ENCODE assay signal across 8 cellular contexts in genomic region chr11:1389932-1390587, GRCh38. TPM values are rescaled to one million over a fixed set of nuclear protein-coding genes. Genes with fewer than 3 reads are reported as not detected.
DNase-seq lines count a peak whose midpoint lies in the region; ATAC-seq, FAIRE-seq and TF ChIP-seq lines count a peak whose summit lies in the region.

TSS of gene BRSK2 (plus strand) at chr11:1389934. CDS start at chr11:1390285, 351 bp downstream.

- no peaks in the 10 kb centered on the region for H3K27me3 Mint-ChIP-seq in Caco-2 (ENCODE audit: insufficient read depth, unreplicated experiment)

- TF ChIP-seq POLR2A in endothelial cell of umbilical vein (IDR thresholded peaks at IDR 0.05; ENCODE audit: low read depth, low read length) (no peak), ovary (IDR thresholded peaks at IDR 0.05) (no peak)

- H3K9me1 ChIP-seq in endothelial cell of umbilical vein (replicated peaks; ENCODE audit: control insufficient read depth, extremely low read depth, insufficient read depth, low read length): no peaks in the 10 kb centered on the region

- H3K27me3 ChIP-seq in Caco-2 (replicated peaks; ENCODE audit: control insufficient read depth, insufficient read depth, low read length) (no peaks in the 10 kb centered on the region), NT2/D1 (ENCODE audit: insufficient read depth, insufficient read length) (peaks cover 28% of the 10 kb centered on the region), endothelial cell of umbilical vein (ENCODE audit: control insufficient read depth in 2 of 2, insufficient read depth in 2 of 2, low read length in 2 of 2) (peaks cover 22 to 29% of the 10 kb centered on the region in 2 experiments), ovary (no peaks in the 10 kb centered on the region)

- H3K36me3 ChIP-seq in Caco-2 (ENCODE audit: control insufficient read depth, insufficient read depth, low read length) (no peaks in the 10 kb centered on the region), NT2/D1 (ENCODE audit: insufficient read depth, insufficient read length, low read length) (no peaks in the 10 kb centered on the region), endothelial cell of umbilical vein (ENCODE audit: control insufficient read depth in 2 of 2, extremely low read depth in 1 of 2, insufficient read depth in 2 of 2, low read length in 2 of 2) (no peaks in the 10 kb centered on the region), ovary (no peaks in the 10 kb centered on the region)

- CTCF ChIA-PET in Caco-2 (lab: Charles Lee): interaction anchor here (0.6 to 1.5 kb wide), 5 partner anchors 19 to 762 kb away, joined by 3 to 9 read pairs (median 4); no protein-coding TSS in a partner anchor
- CTCF ChIA-PET in endothelial cell of umbilical vein (lab: Charles Lee): no interaction called here

- H3K4me1 Mint-ChIP-seq in Caco-2 (ENCODE audit: low read depth, unreplicated experiment): peaks cover 9% of the 10 kb centered on the region

- H3K79me2 ChIP-seq in endothelial cell of umbilical vein (ENCODE audit: control insufficient read depth, insufficient read depth, low read length): no peaks in the 10 kb centered on the region

- no peaks in the 10 kb centered on the region for H3K9me3 Mint-ChIP-seq in Caco-2 (ENCODE audit: unreplicated experiment)

- dilution Hi-C loops in endothelial cell of umbilical vein (cut with MboI; ENCODE audit: extremely low pct_ligation_motif_present, low sequenced_read_pairs): no loop called here

- H3K27ac ChIP-seq in endothelial cell of umbilical vein (ENCODE audit: insufficient read depth, low read depth, low read length) (no peak within 1 kb of the TSS), ovary (peak within 1 kb of the TSS; percentile 19 to 31)

- peak within 1 kb of the TSS; percentile 55 for H3K4me2 ChIP-seq in endothelial cell of umbilical vein (ENCODE audit: insufficient read depth, low read length)

- peaks cover 5% of the 10 kb centered on the region for H3K36me3 Mint-ChIP-seq in Caco-2 (ENCODE audit: insufficient read depth, unreplicated experiment)

- TF ChIP-seq EP300 in ovary (IDR thresholded peaks at IDR 0.05): no peak

- WGBS in ovary, 3 donors: 1% methylated on average over 20 to 123 of the region's 123 CpGs

- H3K4me3 ChIP-seq in Caco-2 (ENCODE audit: low read depth, low read length) (peak within 1 kb of the TSS; percentile 86), NT2/D1 (ENCODE audit: insufficient read length, low read depth) (peak within 1 kb of the TSS; percentile 83), endothelial cell of umbilical vein (replicated peaks in 1 of 3; ENCODE audit: insufficient read depth in 1 of 3, low read depth in 1 of 3, low read length in 3 of 3) (peak within 1 kb of the TSS in 1 of 3 experiments; percentile 32), ovary (peak within 1 kb of the TSS; percentile 48)

- H3K9me3 ChIP-seq in Caco-2 (no peaks in the 10 kb centered on the region), NT2/D1 (ENCODE audit: insufficient read depth, low read length) (no peaks in the 10 kb centered on the region), endothelial cell of umbilical vein (replicated peaks; ENCODE audit: control insufficient read depth, insufficient read depth, low read length) (no peaks in the 10 kb centered on the region), ovary (no peaks in the 10 kb centered on the region)

- TF ChIP-seq CTCF in Caco-2 (IDR thresholded peaks at IDR 0.05; ENCODE audit: insufficient read depth in 1 of 2, low read depth in 1 of 2, low read length in 1 of 2, severe bottlenecking in 1 of 2, unreplicated experiment in 1 of 2) (no peak), endothelial cell of umbilical vein (IDR thresholded peaks at IDR 0.05; ENCODE audit: extremely low read depth in 1 of 2, insufficient read depth in 1 of 2, low read depth in 1 of 2, low read length in 2 of 2) (no peak), ovary (IDR thresholded peaks at IDR 0.05) (no peak)

- peak within 1 kb of the TSS; percentile 71 for H3K4me3 Mint-ChIP-seq in Caco-2 (ENCODE audit: unreplicated experiment)

- intact Hi-C loops in Caco-2 (cut with micrococcal nuclease; ENCODE audit: unreplicated experiment) (loop anchor here (2.0 kb wide), 1 partner anchor 79 kb away; no protein-coding TSS in a partner anchor), endothelial cell of umbilical vein (cut with micrococcal nuclease) (loop anchor here (5.0 to 10.0 kb wide), 3 partner anchors 85 to 128 kb away; partner anchors contain the start of gene TOLLIP), ovary (cut with DNase I) (no loop called here)

- no TSS peak for BruUV-seq in Caco-2 (replicated peaks; lab: Mats Ljungman, UMichigan)
- BruUV-seq in endothelial cell of umbilical vein (replicated peaks; lab: Mats Ljungman, UMichigan): no TSS peak

- ATAC-seq in GM18511 (IDR thresholded peaks at IDR 0.05; ENCODE audit: unreplicated experiment) (no peak), HG03432 (IDR thresholded peaks at IDR 0.05; ENCODE audit: unreplicated experiment) (no peak), HG02870 (IDR thresholded peaks at IDR 0.05; ENCODE audit: unreplicated experiment) (no peak), GM19395 (IDR thresholded peaks at IDR 0.05; ENCODE audit: unreplicated experiment) (no peak)

- H2AFZ ChIP-seq in endothelial cell of umbilical vein (ENCODE audit: low read depth, low read length): peak within 1 kb of the TSS; percentile 70

- H3K27ac Mint-ChIP-seq in Caco-2 (ENCODE audit: unreplicated experiment): no peak within 1 kb of the TSS

- H3K4me1 ChIP-seq in Caco-2: peaks cover 7% of the 10 kb centered on the region
- H3K4me1 ChIP-seq in NT2/D1 (ENCODE audit: insufficient read depth, insufficient read length): peaks cover 15% of the 10 kb centered on the region
- H3K4me1 ChIP-seq in endothelial cell of umbilical vein (ENCODE audit: control insufficient read depth, extremely low read depth, insufficient read depth, low read length): peaks cover 3% of the 10 kb centered on the region
- H3K4me1 ChIP-seq in ovary (ENCODE audit: insufficient read depth): peaks cover 1% of the 10 kb centered on the region

- DNase-seq in Caco-2 (peak in 1 of 2 experiments; percentile 60), NT2/D1 (ENCODE audit: low read depth, low spot score) (no peak), endothelial cell of umbilical vein (ENCODE audit: low read depth, low spot score) (no peak), ovary (peak in 2 of 5 donors; percentile 36 to 48)

- no peaks in the 10 kb centered on the region for H4K20me1 ChIP-seq in endothelial cell of umbilical vein (replicated peaks; ENCODE audit: control insufficient read depth, extremely low read depth, insufficient read depth, low read length)

- H3K9ac ChIP-seq in NT2/D1 (ENCODE audit: insufficient read length, low read depth): peak within 1 kb of the TSS; percentile 98
- H3K9ac ChIP-seq in endothelial cell of umbilical vein (replicated peaks; ENCODE audit: extremely low read depth, insufficient read depth, low read length): peak within 1 kb of the TSS; percentile 43

- POLR2A ChIA-PET in Caco-2 (lab: Charles Lee): interaction anchor here (0.9 to 1.4 kb wide), 2 partner anchors 80 to 127 kb away, joined by 3 to 5 read pairs; partner anchors contain the start of gene TOLLIP
- POLR2A ChIA-PET in endothelial cell of umbilical vein (lab: Charles Lee): no interaction called here

- no peak for FAIRE-seq in endothelial cell of umbilical vein (lab: Jason Lieb, UNC)

TF ChIP-seq in endothelial cell of umbilical vein, 7 proteins besides CTCF, POLR2A, EP300 and RAD21:
- TF ChIP-seq POLR2AphosphoS5 (IDR thresholded peaks at IDR 0.05; ENCODE audit: insufficient read depth, low read depth, low read length) (no peak), MYC (IDR thresholded peaks at IDR 0.05; ENCODE audit: low read depth, low read length) (no peak), FOS (IDR thresholded peaks at IDR 0.05; ENCODE audit: borderline replicate concordance, insufficient read depth, low read length) (no peak), GATA2 (IDR thresholded peaks at IDR 0.05; ENCODE audit: insufficient read depth, insufficient read length, low read depth, low read length) (no peak), EZH2 (IDR thresholded peaks at IDR 0.05; ENCODE audit: borderline replicate concordance, low read depth, low read length, severe bottlenecking) (no peak), JUN (IDR thresholded peaks at IDR 0.05; ENCODE audit: borderline replicate concordance, insufficient read depth, insufficient read length, low read depth) (no peak)
- TF ChIP-seq, protein P1, sequence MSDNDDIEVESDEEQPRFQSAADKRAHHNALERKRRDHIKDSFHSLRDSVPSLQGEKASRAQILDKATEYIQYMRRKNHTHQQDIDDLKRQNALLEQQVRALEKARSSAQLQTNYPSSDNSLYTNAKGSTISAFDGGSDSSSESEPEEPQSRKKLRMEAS (IDR thresholded peaks at IDR 0.05; ENCODE audit: insufficient read depth, insufficient read length): no peak

RNA-seq across cellular contexts. Expression of gene BRSK2, which starts in this region (rescaled TPM):
- total RNA-seq in Caco-2 (2022) (32.8 and 35.9 TPM in 2 replicates), endothelial cell of umbilical vein (0.20 and 0.39 TPM in 2 replicates), ovary (1 to 10 TPM in 3 of 7 donors, under 1 TPM in 4; 0.35 to 1.5 (median 0.68) TPM)
- polyA plus RNA-seq in endothelial cell of umbilical vein (0.08 and 0.54 TPM in 2 replicates), ovary (under 1 TPM; 0.22 to 0.52 TPM)
- polyA plus RNA-seq in endothelial cell of umbilical vein (2011; cell fraction: cytosol; rRNA removed): 0.04 and 0.13 TPM in 2 replicates
- polyA plus RNA-seq in endothelial cell of umbilical vein (2011; cell fraction: nucleus; rRNA removed): 0.21 and 0.57 TPM in 2 replicates
- 0.24 TPM in 1 of 2 replicates, not detected in the other for polyA plus RNA-seq in endothelial cell of umbilical vein (2012)
- not detected in 2 replicates for polyA minus RNA-seq in endothelial cell of umbilical vein
- 1.2 TPM for polyA minus RNA-seq in endothelial cell of umbilical vein (2011; cell fraction: cytosol; rRNA and poly(A)+ RNA removed)
- polyA minus RNA-seq in endothelial cell of umbilical vein (2011; cell fraction: nucleus; rRNA and poly(A)+ RNA removed): not detected in 2 replicates

Comparison
In these comparisons a context has a peak if more than half of its experiments do, and no peak if none do; other contexts are left out.
1. RNA of gene BRSK2 (total RNA-seq): 32.8 to 35.9 TPM in Caco-2; 0.35 to 1.5 TPM in ovary and 0.20 to 0.39 TPM in endothelial cell of umbilical vein; every median in the first group is over 10 times any median in the second.
2. intact Hi-C loops: an anchor here in Caco-2 (2.0 kb wide) and endothelial cell of umbilical vein (5.0 to 10.0 kb wide); none called in ovary.